12 cellular contexts compared by ENCODE assay signal in the genomic region with DNA sequence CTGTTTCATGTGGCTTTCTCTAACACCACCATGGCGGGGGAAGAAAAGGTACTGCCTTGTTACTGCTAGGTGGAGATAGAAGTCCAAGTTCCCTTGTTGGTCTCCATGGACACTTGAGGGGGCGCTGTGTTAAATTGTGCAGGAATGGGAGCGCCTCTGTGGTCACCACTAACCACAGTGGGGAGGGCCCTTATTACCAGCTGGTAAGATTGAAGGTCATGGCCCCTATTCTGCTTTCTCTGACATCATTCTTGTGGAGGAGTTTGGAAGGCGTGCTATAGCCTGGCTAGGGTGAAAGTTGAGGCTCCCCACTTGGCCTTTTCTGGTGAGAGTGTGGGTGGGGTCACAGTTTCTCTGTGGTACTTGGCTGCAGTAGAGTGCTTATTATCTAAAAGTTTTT. TPM values are rescaled to one million over a fixed set of nuclear protein-coding genes. Genes with fewer than 3 reads are reported as not detected.
A peak's percentile ranks its signal among the peaks of the same experiment; 100 is the strongest.
DNase-seq lines count a peak whose midpoint lies in the region; ATAC-seq and TF ChIP-seq lines count a peak whose summit lies in the region.
"Had no signal": no experiment of that assay in that cellular context is flagged by ENCODE, and none has a peak within 500 bp of the region (broad histone marks: within the 10 kb centered on the region; RNA-seq: fewer than 3 reads in every experiment).

No MANE protein-coding gene starts in this region.

- TF ChIP-seq CTCF in epithelial cell of proximal tubule (conservative IDR thresholded peaks at IDR 0.05; ENCODE audit: low read depth, low read length) = peak; percentile 12

- peak; percentile 95 for ATAC-seq in GM19463 (IDR thresholded peaks at IDR 0.05; ENCODE audit: unreplicated experiment)
- ATAC-seq in HG03460 (IDR thresholded peaks at IDR 0.05; ENCODE audit: unreplicated experiment) = peak; percentile 68
- ATAC-seq in GM19035 (IDR thresholded peaks at IDR 0.05; ENCODE audit: unreplicated experiment) = no peak

- peak; percentile 16 for DNase-seq in Daoy (ENCODE audit: low read depth)
- DNase-seq in epithelial cell of proximal tubule (ENCODE audit: low read depth) = no peak
- no peak for DNase-seq in NCI-H2107 treated with DMSO at 0.1 percent for 48 hours (lab: John Stamatoyannopoulos, UW; ENCODE audit: unreplicated experiment)
- no peak for DNase-seq in mucosa of gallbladder (ENCODE audit: low spot score)
- no peak for DNase-seq in RKO (ENCODE audit: low spot score)
- DNase-seq: activated CD4-positive, CD25-positive, alpha-beta regulatory T cell; CD4-positive, alpha-beta memory T cell; naive B cell had no signal

- H3K4me3 ChIP-seq in epithelial cell of proximal tubule (ENCODE audit: low read depth, low read length) = no peak overlapping the region
- H3K4me3 ChIP-seq: ascending aorta had no signal

RNA-seq across cellular contexts. Expression of a gene that starts 14.9 kb away (rescaled TPM):
- total RNA-seq in Daoy (2014; rRNA removed; shearing (Covaris generic)) = 4.3 and 6.5 TPM in 2 replicates
- total RNA-seq in epithelial cell of proximal tubule (5.4 and 12.6 TPM in 2 replicates), mucosa of gallbladder (58.8 TPM)
